ENCODE assay signal across 9 cellular contexts in the genomic region with DNA sequence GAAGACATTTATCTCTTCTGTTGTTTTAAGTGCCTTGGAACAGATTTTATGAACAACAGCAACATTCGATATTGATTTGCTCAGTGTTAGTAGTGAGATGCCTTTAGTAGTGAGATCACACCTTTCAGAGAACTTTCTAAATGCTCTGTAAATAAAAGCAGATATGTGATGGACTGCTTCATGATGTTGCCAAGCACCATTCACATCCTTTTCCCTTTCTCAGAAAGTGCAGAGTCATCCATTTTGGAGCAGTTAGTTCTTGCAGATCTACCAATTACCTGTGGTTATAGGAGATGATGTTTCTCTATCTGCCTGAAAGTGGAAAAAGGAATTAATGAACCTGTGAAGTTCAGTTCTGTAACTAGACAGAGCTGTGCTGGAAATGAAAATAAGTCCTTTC. TPM values are rescaled to one million over a fixed set of nuclear protein-coding genes. Genes with fewer than 3 reads are reported as not detected.
DNase-seq lines count a peak whose midpoint lies in the region; ATAC-seq, FAIRE-seq and TF ChIP-seq lines count a peak whose summit lies in the region.
"Had no signal": no experiment of that assay in that cellular context is flagged by ENCODE, and none has a peak within 500 bp of the region (broad histone marks: within the 10 kb centered on the region; RNA-seq: fewer than 3 reads in every experiment).

No MANE protein-coding gene starts in this region.

- no peak for TF ChIP-seq POLR2A in H1 (IDR thresholded peaks at IDR 0.05; ENCODE audit: control extremely low read depth in 1 of 2, low read depth in 2 of 2, low read length in 2 of 2)

- H3K9me3 Mint-ChIP-seq in osteocyte (ENCODE audit: unreplicated experiment): no peaks in the 10 kb centered on the region

- H3K36me3 ChIP-seq in MM.1S (replicated peaks; ENCODE audit: insufficient read depth, low read length) (no peaks in the 10 kb centered on the region), H1 (ENCODE audit: control insufficient read depth in 2 of 4, insufficient read depth in 4 of 4, low read length in 3 of 4) (no peaks in the 10 kb centered on the region)

- no peaks in the 10 kb centered on the region for H3K36me3 Mint-ChIP-seq in osteocyte (ENCODE audit: unreplicated experiment)

- peaks cover 1% of the 10 kb centered on the region; the same call in 1 of the 2 replicates for H3K79me1 ChIP-seq in H1 (ENCODE audit: low read depth, low read length)

- H3K9me2 ChIP-seq in MM.1S (replicated peaks; ENCODE audit: insufficient read depth, low read length): no peaks in the 10 kb centered on the region

- ATAC-seq in GM19324 (IDR thresholded peaks at IDR 0.05; ENCODE audit: low FRiP score, unreplicated experiment): no peak

- H3K9me3 ChIP-seq in MM.1S (replicated peaks; ENCODE audit: insufficient read depth, low read length) (no peaks in the 10 kb centered on the region), H1 (ENCODE audit: insufficient read depth in 2 of 2, low read depth in 1 of 2, low read length in 1 of 2) (no peaks in the 10 kb centered on the region)

- no peak overlapping the region for H2AK5ac ChIP-seq in H1 (ENCODE audit: low read depth, low read length)

- no peak for TF ChIP-seq RAD21 in H1 (IDR thresholded peaks at IDR 0.05 in 1 of 2, conservative IDR thresholded peaks at IDR 0.05 in 1 of 2; ENCODE audit: low read depth in 2 of 2, low read length in 2 of 2)

- H3F3A ChIP-seq in MM.1S (ENCODE audit: insufficient read depth, low read length): peaks cover 13% of the 10 kb centered on the region

- POLR2A ChIA-PET in H1 (lab: Charles Lee; ENCODE audit: partially characterized antibody): interaction anchor here (1.0 to 1.1 kb wide), 2 partner anchors 13 to 16 kb away, joined by 3 read pairs; no protein-coding TSS in a partner anchor

- H3K27me3 ChIP-seq in MM.1S (replicated peaks; ENCODE audit: insufficient read depth, low read length) (no peaks in the 10 kb centered on the region), H1 (replicated peaks in 1 of 4; ENCODE audit: control insufficient read depth in 3 of 4, extremely low read depth in 1 of 4, insufficient read depth in 3 of 4, low read length in 3 of 4) (no peaks in the 10 kb centered on the region)

- TF ChIP-seq CTCF in MM.1S (IDR thresholded peaks at IDR 0.05; ENCODE audit: low read length): no peak
- TF ChIP-seq CTCF in H1 (IDR thresholded peaks at IDR 0.05; ENCODE audit: control extremely low read depth in 1 of 3, insufficient read depth in 1 of 3, low read depth in 1 of 3, low read length in 3 of 3): no peak
- no peak for TF ChIP-seq CTCF in osteocyte (IDR thresholded peaks at IDR 0.05)

- no peak overlapping the region for H4K8ac ChIP-seq in H1 (ENCODE audit: extremely low read depth, insufficient read depth, low read length)

- peaks cover 2% of the 10 kb centered on the region; the same call in 1 of the 2 replicates for H3K23me2 ChIP-seq in H1 (ENCODE audit: low read depth, low read length)

- H3K9ac ChIP-seq in MM.1S (ENCODE audit: low read length) (no peak overlapping the region), H1 (replicated peaks in 1 of 4; ENCODE audit: extremely low read depth in 1 of 4, low read depth in 3 of 4, low read length in 3 of 4) (no peak overlapping the region)

- no peak overlapping the region for H2BK20ac ChIP-seq in H1 (ENCODE audit: low read length)

- no peak overlapping the region for H2BK12ac ChIP-seq in H1 (ENCODE audit: low read depth, low read length)

- no peak overlapping the region for H3K14ac ChIP-seq in H1 (ENCODE audit: insufficient read length)

- H2BK5ac ChIP-seq in H1 (ENCODE audit: low read depth, low read length): no peak overlapping the region

- peaks cover 44% of the 10 kb centered on the region for H3K79me2 ChIP-seq in MM.1S (ENCODE audit: low read length)
- H3K79me2 ChIP-seq in H1 (ENCODE audit: control insufficient read depth in 1 of 2, insufficient read depth in 2 of 2, low read length in 2 of 2): no peaks in the 10 kb centered on the region; a peak in 1 of 4 replicates

- no peak overlapping the region for H4K5ac ChIP-seq in H1 (ENCODE audit: insufficient read length, low read depth, low read length)

- H2BK120ac ChIP-seq in H1 (replicated peaks; ENCODE audit: low read depth, low read length): no peak overlapping the region

- H3K4me1 Mint-ChIP-seq in osteocyte (ENCODE audit: unreplicated experiment): peaks cover 24% of the 10 kb centered on the region

- H2BK15ac ChIP-seq in H1 (ENCODE audit: low read length): no peak overlapping the region

- no peaks in the 10 kb centered on the region for H4K20me1 ChIP-seq in MM.1S (ENCODE audit: insufficient read depth, low read length)
- H4K20me1 ChIP-seq in H1 (replicated peaks in 1 of 2; ENCODE audit: control insufficient read depth in 1 of 2, insufficient read depth in 2 of 2, low read length in 2 of 2): peaks cover 0 to 3% of the 10 kb centered on the region in 2 experiments

- DNase-seq in NCI-H345 (lab: John Stamatoyannopoulos, UW) (peak; percentile 29), NCI-H345 treated with DMSO at 0.1 percent for 48 hours (lab: John Stamatoyannopoulos, UW; ENCODE audit: unreplicated experiment) (no peak), MM.1S (peak; percentile 63), H1 (ENCODE audit: low read depth in 1 of 2, low spot score in 2 of 2) (no peak), osteocyte (ENCODE audit: extremely low spot score, unreplicated experiment) (no peak), islet precursor cell (no peak)
- DNase-seq in stimulated activated CD4-positive, alpha-beta T cell treated with anti-CD3 and anti-CD28 coated beads, Interleukin-2, amount 100 ng/mL, for 48 hours: no peak
- DNase-seq: WERI-Rb-1 had no signal

- FAIRE-seq in H1 (lab: Jason Lieb, UNC): no peak

- H3K18ac ChIP-seq in H1 (ENCODE audit: extremely low read depth, low read length): no peak overlapping the region

- peak overlapping the region; percentile 5 for H3K27ac Mint-ChIP-seq in osteocyte (ENCODE audit: unreplicated experiment)

- 76% methylated on average over 1 of the region's 1 CpG; no CpG with 5 or more reads in 1 of the 2 experiments for WGBS in H1 (ENCODE audit: extremely low coverage in 1 of 2, insufficient coverage in 1 of 2, insufficient read length in 1 of 2, insufficient replicate concordance in 2 of 2, low coverage in 1 of 2, low lambda C conversion rate in 2 of 2, missing lambda C conversion rate in 1 of 2), 2 experiments

- no peak overlapping the region for H3K4ac ChIP-seq in H1 (replicated peaks; ENCODE audit: insufficient read length, low read depth, low read length)

- H2AFZ ChIP-seq in MM.1S (ENCODE audit: low read length): no peak overlapping the region
- H2AFZ ChIP-seq in H1 (ENCODE audit: low read length): no peak overlapping the region

- peak overlapping the region; percentile 12 for H3K56ac ChIP-seq in H1 (replicated peaks; ENCODE audit: insufficient read length, low read depth, low read length)

- peaks cover 12% of the 10 kb centered on the region for H3K4me1 ChIP-seq in MM.1S (ENCODE audit: low read length)
- 0 out of 7 replicates have a peak, but pooled peaks cover 0 to 2% (median 0%) of the 10 kb centered on the region in 4 experiments for H3K4me1 ChIP-seq in H1 (replicated peaks in 1 of 4; ENCODE audit: control insufficient read depth in 3 of 4, insufficient read depth in 4 of 4, low read length in 3 of 4)

- H3K4me3 ChIP-seq in MM.1S (ENCODE audit: low read length) (no peak overlapping the region), H1 (ENCODE audit: extremely low read depth in 1 of 4, insufficient read depth in 2 of 4, low read depth in 3 of 4, low read length in 4 of 4) (no peak overlapping the region)

- no peak overlapping the region for H3K4me3 Mint-ChIP-seq in osteocyte (ENCODE audit: unreplicated experiment)

- no peak overlapping the region for H3K4me2 ChIP-seq in MM.1S (ENCODE audit: low read depth, low read length)
- H3K4me2 ChIP-seq in H1 (ENCODE audit: insufficient read depth in 1 of 2, low read depth in 2 of 2, low read length in 2 of 2): no peak overlapping the region

- no peak overlapping the region for H3K23ac ChIP-seq in H1 (ENCODE audit: insufficient read length)

- no peaks in the 10 kb centered on the region for H3K27me3 Mint-ChIP-seq in osteocyte (ENCODE audit: unreplicated experiment)

- no peak for TF ChIP-seq EP300 in H1 (IDR thresholded peaks at IDR 0.05; ENCODE audit: borderline replicate concordance in 1 of 2, low read depth in 2 of 2, low read length in 2 of 2)

- CTCF ChIA-PET in H1 (lab: Charles Lee; ENCODE audit: partially characterized antibody): interaction anchor here (0.7 to 4.5 kb wide), 6 partner anchors 9 to 180 kb away, joined by 3 to 16 read pairs (median 4); no protein-coding TSS in a partner anchor

- peak overlapping the region; percentile 18; the same call in 1 of the 2 replicates for H3K27ac ChIP-seq in MM.1S (ENCODE audit: low read length)
- H3K27ac ChIP-seq in H1 (ENCODE audit: low read depth, low read length): no peak overlapping the region
- H3K27ac ChIP-seq: WERI-Rb-1 had no signal

- H4K91ac ChIP-seq in H1 (replicated peaks; ENCODE audit: insufficient read length, low read length): no peak overlapping the region

TF ChIP-seq in H1, 55 proteins besides CTCF, POLR2A, EP300 and RAD21:
- TF ChIP-seq GTF2F1 (IDR thresholded peaks at IDR 0.05; ENCODE audit: borderline replicate concordance, low read depth, low read length) (no peak), EZH2 (IDR thresholded peaks at IDR 0.05; ENCODE audit: low read depth, low read length, severe bottlenecking) (no peak), MAFK (IDR thresholded peaks at IDR 0.05; ENCODE audit: low read depth, low read length) (peak; percentile 67)

RNA-seq across cellular contexts. Expression of a gene that starts 27.0 kb away (rescaled TPM):
- total RNA-seq in H1 (2021; fragmentation: NEBNext Ultra II Directional; extraction: Animal tissue kit (Norgen Biotek cat#: 25700)): 11.0 and 12.9 TPM in 2 replicates
- 11.6 and 17.1 TPM in 2 replicates for polyA plus RNA-seq in H1 (2011; rRNA removed)
- polyA plus RNA-seq in H1 (2011; cell fraction: cytosol; rRNA removed): 13.3 TPM
- 23.5 TPM for polyA plus RNA-seq in H1 (2011; cell fraction: nucleus; rRNA removed)
- polyA plus RNA-seq in H1 (2012, experiment 1 of 2): 6.5 to 9.4 TPM (median 8.2 TPM) in 4 replicates
- polyA plus RNA-seq in H1 (2012, experiment 2 of 2): 2.8 TPM
- 5.6 TPM for polyA plus RNA-seq in H1 (2013, experiment 1 of 2)
- 5.6 TPM for polyA plus RNA-seq in H1 (2013, experiment 2 of 2)
- 16.8 and 20.4 TPM in 2 replicates for polyA minus RNA-seq in H1 (2011; rRNA and poly(A)+ RNA removed)
- 7.9 TPM for polyA minus RNA-seq in H1 (2011; cell fraction: cytosol; rRNA and poly(A)+ RNA removed)
- 8.4 TPM for polyA minus RNA-seq in H1 (2011; cell fraction: nucleus; rRNA and poly(A)+ RNA removed)
- total RNA-seq in osteocyte: 19.6 and 19.9 TPM in 2 replicates

Comparison
In these comparisons a context has a peak if more than half of its experiments do, and no peak if none do; other contexts are left out.
1. DNase-seq: peak in NCI-H345 (single experiment) and MM.1S (single experiment); none in NCI-H345 treated with DMSO at 0.1 percent for 48 hours (single experiment), H1 (0 of 2), osteocyte (single experiment), islet precursor cell (single experiment) and stimulated activated CD4-positive, alpha-beta T cell treated with anti-CD3 and anti-CD28 coated beads, Interleukin-2, amount 100 ng/mL, for 48 hours (0 of 2).